ENCODE assay signal across 27 cellular contexts in the genomic region with DNA sequence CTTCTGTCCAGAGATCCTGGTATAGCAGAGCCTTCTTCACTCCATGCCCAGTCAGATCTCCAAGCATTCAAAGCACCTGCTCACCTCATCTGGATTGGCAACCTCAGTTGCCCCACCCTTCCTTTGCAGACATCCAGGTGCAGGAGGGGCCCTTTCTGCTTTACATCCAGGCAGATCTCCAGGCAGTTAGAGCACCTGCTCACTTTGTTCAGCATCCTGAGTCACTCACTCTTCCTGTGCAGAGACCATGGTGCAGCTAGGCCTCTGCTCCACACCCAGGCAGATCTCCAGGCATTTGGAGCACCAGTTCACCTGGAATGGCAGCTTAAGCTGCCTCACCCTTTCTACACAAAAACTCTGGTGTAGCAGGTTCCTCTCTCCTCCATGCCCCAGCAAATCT.
DNase-seq lines count a peak whose midpoint lies in the region; ATAC-seq, FAIRE-seq and TF ChIP-seq lines count a peak whose summit lies in the region.
"Had no signal": no experiment of that assay in that cellular context is flagged by ENCODE, and none has a peak within 500 bp of the region (broad histone marks: within the 10 kb centered on the region; RNA-seq: fewer than 3 reads in every experiment).

No MANE protein-coding gene starts in this region.

- H3K4me3 ChIP-seq in Karpas-422 (ENCODE audit: low read length) (0 out of 2 replicates have a peak overlapping the region, but pooled peaks have one; percentile 23), neuronal stem cell (ENCODE audit: low read length in 2 of 2) (no peak overlapping the region)
- H3K4me3 ChIP-seq: esophagus muscularis mucosa, gastroesophageal sphincter, GM23248, lower lobe of right lung, psoas muscle, skin epidermis, testis, vagina had no signal

- no peaks in the 10 kb centered on the region for H3K9me3 ChIP-seq in Karpas-422 (ENCODE audit: low read length)
- peaks cover 4 to 5% of the 10 kb centered on the region in 2 donors for H3K9me3 ChIP-seq in neuronal stem cell (replicated peaks in 1 of 2; ENCODE audit: control insufficient read depth in 2 of 2, insufficient read depth in 1 of 2, low read depth in 1 of 2, low read length in 2 of 2)
- H3K9me3 ChIP-seq: esophagus muscularis mucosa, gastroesophageal sphincter, lower lobe of right lung, psoas muscle, SK-N-SH, testis, vagina had no signal

- TF ChIP-seq POLR2A in GM12892 (IDR thresholded peaks at IDR 0.05; ENCODE audit: low read depth, low read length): no peak

- H3K27ac ChIP-seq in Karpas-422 (ENCODE audit: low read length): peak overlapping the region; percentile 93
- no peak overlapping the region for H3K27ac ChIP-seq in neuronal stem cell (replicated peaks; ENCODE audit: low read length)
- H3K27ac ChIP-seq: esophagus muscularis mucosa, gastroesophageal sphincter, GM23248, HL-60, lower lobe of right lung, psoas muscle, skin epidermis, testis, vagina, WERI-Rb-1 had no signal

- H3K18ac ChIP-seq in neuronal stem cell (ENCODE audit: low read length): peak overlapping the region; percentile 45

- no peak for DNase-seq in GM12892 (ENCODE audit: insufficient read length)
- DNase-seq in Karpas-422: peak; percentile 44
- DNase-seq in WTC11 (ENCODE audit: low spot score): no peak
- no peak for DNase-seq in neuronal stem cell (ENCODE audit: low spot score)
- no peak for DNase-seq in activated CD4-positive, alpha-beta T cell treated with anti-CD3 and anti-CD28 coated beads, Interleukin-2, amount 10 ng/mL, durations not matched to agents 7 days and 5 days
- DNase-seq in ecto neural progenitor cell (ENCODE audit: low spot score): no peak
- DNase-seq: activated CD4-positive, alpha-beta memory T cell treated with anti-CD3 and anti-CD28 coated beads for 36 hours; activated effector memory CD4-positive, alpha-beta T cell treated with anti-CD3 and anti-CD28 coated beads, Interleukin-2, amount 50 U/mL, for 16 hours; CD4-positive, alpha-beta T cell; effector memory CD4-positive, alpha-beta T cell; GM23248; lower lobe of right lung; NCI-H1417 treated with DMSO at 0.1 percent for 48 hours; NCI-H2171; psoas muscle; stimulated activated CD4-positive, alpha-beta T cell treated with anti-CD3 and anti-CD28 coated beads, Interleukin-2, amount 100 ng/mL, for 24 hours; testis had no signal

- no peak overlapping the region for H4K8ac ChIP-seq in neuronal stem cell (ENCODE audit: low read depth, low read length)

- H3K27me3 ChIP-seq in Karpas-422 (ENCODE audit: low read length) (no peaks in the 10 kb centered on the region), neuronal stem cell (ENCODE audit: control insufficient read depth in 3 of 3, insufficient read depth in 3 of 3, low read depth in 1 of 3, low read length in 3 of 3) (no peaks in the 10 kb centered on the region)
- H3K27me3 ChIP-seq: esophagus muscularis mucosa, gastroesophageal sphincter, testis, vagina had no signal

- H3K4me1 ChIP-seq in Karpas-422 (ENCODE audit: low read length) (peaks cover 86% of the 10 kb centered on the region), neuronal stem cell (ENCODE audit: control insufficient read depth in 2 of 2, insufficient read depth in 1 of 2, low read depth in 1 of 2, low read length in 2 of 2) (no peaks in the 10 kb centered on the region)
- H3K4me1 ChIP-seq: gastroesophageal sphincter, lower lobe of right lung, psoas muscle, testis, vagina had no signal

- H3K4ac ChIP-seq in neuronal stem cell (ENCODE audit: low read length): no peak overlapping the region

- CTCF ChIA-PET in WTC11 (lab: Charles Lee): interaction anchor here (0.8 to 2.2 kb wide), 4 partner anchors 40 to 294 kb away, joined by 3 to 9 read pairs (median 4); no protein-coding TSS in a partner anchor
- CTCF ChIA-PET in activated CD4-positive, alpha-beta T cell treated with anti-CD3 and anti-CD28 coated beads, Interleukin-2, amount 10 ng/mL, durations not matched to agents 7 days and 5 days (lab: Charles Lee): no interaction called here

- no peaks in the 10 kb centered on the region for H3K27me3 Mint-ChIP-seq in WTC11 (ENCODE audit: low read depth)
- no peaks in the 10 kb centered on the region for H3K27me3 Mint-ChIP-seq in activated CD4-positive, alpha-beta T cell treated with anti-CD3 and anti-CD28 coated beads, Interleukin-2, amount 10 ng/mL, durations not matched to agents 7 days and 5 days
- H3K27me3 Mint-ChIP-seq: activated CD4-positive, alpha-beta memory T cell treated with anti-CD3 and anti-CD28 coated beads for 36 hours; CD4-positive, alpha-beta T cell had no signal

- no peak for TF ChIP-seq CTCF in WTC11 (IDR thresholded peaks at IDR 0.05)

- no peak overlapping the region for H3K14ac ChIP-seq in neuronal stem cell (ENCODE audit: low read length)

- H2BK5ac ChIP-seq in neuronal stem cell (ENCODE audit: low read length): no peak overlapping the region

- FAIRE-seq in GM12892 (lab: Jason Lieb, UNC): peak; percentile 5
- FAIRE-seq: keratinocyte had no signal

- peak overlapping the region; percentile 48 for H3K9ac ChIP-seq in Karpas-422 (ENCODE audit: low read length)
- peak overlapping the region; percentile 44 for H3K9ac ChIP-seq in neuronal stem cell (ENCODE audit: low read depth, low read length, poor library complexity)
- H3K9ac ChIP-seq: GM23248, SK-N-SH had no signal

- no peak overlapping the region for H3K4me3 Mint-ChIP-seq in WTC11
- no peak overlapping the region for H3K4me3 Mint-ChIP-seq in activated CD4-positive, alpha-beta T cell treated with anti-CD3 and anti-CD28 coated beads, Interleukin-2, amount 10 ng/mL, durations not matched to agents 7 days and 5 days
- H3K4me3 Mint-ChIP-seq: activated CD4-positive, alpha-beta memory T cell treated with anti-CD3 and anti-CD28 coated beads for 36 hours; CD4-positive, alpha-beta T cell; stimulated activated effector memory CD8-positive, alpha-beta T cell treated with anti-CD3 and anti-CD28 coated beads, Interleukin-12 subunit alpha, Interleukin-12 subunit beta, amount 100 ng/mL, for 72 hours had no signal

- peaks cover 4% of the 10 kb centered on the region for H3K79me1 ChIP-seq in neuronal stem cell (ENCODE audit: low read depth, low read length)

- H2AK5ac ChIP-seq in neuronal stem cell (ENCODE audit: low read depth, low read length): no peak overlapping the region

- peak; percentile 35 for ATAC-seq in WTC11
- no peak for ATAC-seq in HG02870 (IDR thresholded peaks at IDR 0.05; ENCODE audit: unreplicated experiment)
- ATAC-seq: gastroesophageal sphincter; lower lobe of right lung; psoas muscle; stimulated activated effector memory CD8-positive, alpha-beta T cell treated with anti-CD3 and anti-CD28 coated beads, Interleukin-12 subunit alpha, Interleukin-12 subunit beta, amount 100 ng/mL, for 72 hours had no signal

- H4K91ac ChIP-seq in neuronal stem cell (ENCODE audit: low read depth, low read length, poor library complexity): no peak overlapping the region

- peak overlapping the region; percentile 61 for H2BK120ac ChIP-seq in neuronal stem cell (ENCODE audit: low read depth, low read length)

- H3K4me2 ChIP-seq in Karpas-422 (ENCODE audit: low read depth, low read length, poor library complexity, severe bottlenecking) (peak overlapping the region; percentile 15), neuronal stem cell (ENCODE audit: insufficient read depth, low read length, poor library complexity, severe bottlenecking) (no peak overlapping the region)
- H3K4me2 ChIP-seq: SK-N-SH had no signal

- no peak overlapping the region for H2BK15ac ChIP-seq in neuronal stem cell (ENCODE audit: low read length)

- H3K9me3 Mint-ChIP-seq in WTC11: peaks cover 4% of the 10 kb centered on the region
- no peaks in the 10 kb centered on the region for H3K9me3 Mint-ChIP-seq in activated CD4-positive, alpha-beta T cell treated with anti-CD3 and anti-CD28 coated beads, Interleukin-2, amount 10 ng/mL, durations not matched to agents 7 days and 5 days
- H3K9me3 Mint-ChIP-seq: activated CD4-positive, alpha-beta memory T cell treated with anti-CD3 and anti-CD28 coated beads for 36 hours had no signal

- peaks cover 7% of the 10 kb centered on the region for H3K4me1 Mint-ChIP-seq in WTC11
- H3K4me1 Mint-ChIP-seq in activated CD4-positive, alpha-beta T cell treated with anti-CD3 and anti-CD28 coated beads, Interleukin-2, amount 10 ng/mL, durations not matched to agents 7 days and 5 days: no peaks in the 10 kb centered on the region
- H3K4me1 Mint-ChIP-seq: stimulated activated effector memory CD8-positive, alpha-beta T cell treated with anti-CD3 and anti-CD28 coated beads, Interleukin-12 subunit alpha, Interleukin-12 subunit beta, amount 100 ng/mL, for 72 hours had no signal

- no peaks in the 10 kb centered on the region for H4K20me1 ChIP-seq in Karpas-422 (ENCODE audit: insufficient read depth, low read depth, low read length)

- H3K36me3 Mint-ChIP-seq in WTC11: peaks cover 4% of the 10 kb centered on the region
- H3K36me3 Mint-ChIP-seq in activated CD4-positive, alpha-beta T cell treated with anti-CD3 and anti-CD28 coated beads, Interleukin-2, amount 10 ng/mL, durations not matched to agents 7 days and 5 days (ENCODE audit: low read depth): no peaks in the 10 kb centered on the region
- H3K36me3 Mint-ChIP-seq: activated CD4-positive, alpha-beta memory T cell treated with anti-CD3 and anti-CD28 coated beads for 36 hours; stimulated activated effector memory CD8-positive, alpha-beta T cell treated with anti-CD3 and anti-CD28 coated beads, Interleukin-12 subunit alpha, Interleukin-12 subunit beta, amount 100 ng/mL, for 72 hours had no signal

- peaks cover 26% of the 10 kb centered on the region for H3K36me3 ChIP-seq in Karpas-422 (ENCODE audit: insufficient read depth, low read length)
- H3K36me3 ChIP-seq in neuronal stem cell (replicated peaks in 1 of 2; ENCODE audit: control insufficient read depth in 2 of 2, insufficient read depth in 2 of 2, low read length in 2 of 2): peaks cover 5 to 17% of the 10 kb centered on the region in 2 donors
- H3K36me3 ChIP-seq: lower lobe of right lung, vagina, WERI-Rb-1 had no signal

- POLR2A ChIA-PET in WTC11 (lab: Charles Lee): interaction anchor here (0.6 kb wide), 1 partner anchor 24 kb away, joined by 4 read pairs; no protein-coding TSS in a partner anchor
- POLR2A ChIA-PET in activated CD4-positive, alpha-beta T cell treated with anti-CD3 and anti-CD28 coated beads, Interleukin-2, amount 10 ng/mL, durations not matched to agents 7 days and 5 days (lab: Charles Lee): no interaction called here

- no peak overlapping the region for H3K23ac ChIP-seq in neuronal stem cell (ENCODE audit: low read depth, low read length, poor library complexity)

- H3K27ac Mint-ChIP-seq in WTC11: no peak overlapping the region; the same call in 1 of the 2 replicates
- H3K27ac Mint-ChIP-seq in activated CD4-positive, alpha-beta T cell treated with anti-CD3 and anti-CD28 coated beads, Interleukin-2, amount 10 ng/mL, durations not matched to agents 7 days and 5 days: no peak overlapping the region
- H3K27ac Mint-ChIP-seq: activated CD4-positive, alpha-beta memory T cell treated with anti-CD3 and anti-CD28 coated beads for 36 hours; CD4-positive, alpha-beta T cell; stimulated activated effector memory CD8-positive, alpha-beta T cell treated with anti-CD3 and anti-CD28 coated beads, Interleukin-12 subunit alpha, Interleukin-12 subunit beta, amount 100 ng/mL, for 72 hours had no signal

- no peaks in the 10 kb centered on the region for H3K9me2 ChIP-seq in Karpas-422 (replicated peaks; ENCODE audit: insufficient read depth, low read length)
- H3K9me2 ChIP-seq: SK-N-SH had no signal

- no peak overlapping the region for H2AFZ ChIP-seq in Karpas-422 (ENCODE audit: low read length)
- no peak overlapping the region for H2AFZ ChIP-seq in neuronal stem cell (ENCODE audit: low read length)
- H2AFZ ChIP-seq: GM23248 had no signal

- peak overlapping the region; percentile 73 for H2BK12ac ChIP-seq in neuronal stem cell (ENCODE audit: low read length)

- peaks cover 65% of the 10 kb centered on the region for H3K79me2 ChIP-seq in Karpas-422 (ENCODE audit: low read length)
